8 cellular contexts compared by ENCODE assay signal in the genomic region with DNA sequence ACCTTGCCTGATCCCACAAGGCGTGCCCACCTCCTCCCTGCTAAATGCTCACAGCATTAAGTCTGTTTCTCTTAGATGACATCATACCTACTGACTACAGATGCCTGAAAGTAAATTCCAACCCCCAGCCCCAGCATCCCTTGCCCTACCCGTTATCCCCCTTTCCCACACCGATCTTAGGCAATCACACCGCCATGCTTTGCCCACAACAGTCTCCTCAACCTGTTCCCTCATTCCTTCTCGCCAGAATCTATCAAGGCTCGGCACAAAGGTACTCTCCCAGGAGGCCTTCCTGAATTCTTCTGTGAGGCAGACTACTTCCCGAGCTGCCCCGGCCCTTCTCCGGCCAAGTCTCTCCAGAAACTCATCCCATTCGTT. TPM values are rescaled to one million over a fixed set of nuclear protein-coding genes. Genes with fewer than 3 reads are reported as not detected.
A peak's percentile ranks its signal among the peaks of the same experiment; 100 is the strongest.
DNase-seq lines count a peak whose midpoint lies in the region; ATAC-seq and TF ChIP-seq lines count a peak whose summit lies in the region.

No MANE protein-coding gene starts in this region.

- peak overlapping the region; percentile 97 for H3K4me3 ChIP-seq in Loucy (ENCODE audit: low read length, poor library complexity, severe bottlenecking)
- H3K4me3 ChIP-seq in mesodermal cell (ENCODE audit: extremely low read depth, insufficient read depth, low read length, poor library complexity, severe bottlenecking), result peak overlapping the region; percentile 89

- H3K4me1 ChIP-seq in Loucy (ENCODE audit: insufficient read depth, low read length, poor library complexity, severe bottlenecking) (peaks cover 45% of the 10 kb centered on the region), mesodermal cell (ENCODE audit: control insufficient read depth, insufficient read depth, low read length, poor library complexity, severe bottlenecking) (peaks cover 14% of the 10 kb centered on the region)

- H3K4me2 ChIP-seq in Loucy (ENCODE audit: low read depth, low read length, poor library complexity, severe bottlenecking), result peak overlapping the region; percentile 89

- no peaks in the 10 kb centered on the region for H3K9me2 ChIP-seq in Loucy (replicated peaks; ENCODE audit: low read depth, low read length)

- H4K20me1 ChIP-seq in Loucy (ENCODE audit: insufficient read depth, low read length, poor library complexity, severe bottlenecking), result peaks cover 40% of the 10 kb centered on the region

- H3K36me3 ChIP-seq in Loucy (ENCODE audit: insufficient read depth, low read length), result peaks cover 8% of the 10 kb centered on the region
- peaks cover 34% of the 10 kb centered on the region for H3K36me3 ChIP-seq in mesodermal cell (ENCODE audit: control insufficient read depth, insufficient read depth, low read length)

- no peak for ATAC-seq in HG03095 (IDR thresholded peaks at IDR 0.05; ENCODE audit: unreplicated experiment)

- TF ChIP-seq CTCF in Loucy (conservative IDR thresholded peaks at IDR 0.05; ENCODE audit: low read length), result no peak

- peak; percentile 25 for DNase-seq in DMS53 treated with DMSO at 0.1 percent for 48 hours (lab: John Stamatoyannopoulos, UW; ENCODE audit: unreplicated experiment)
- peak in 3 of 61 donors; percentile 35 to 70 (median 55) for DNase-seq in caudate nucleus (lab: John Stamatoyannopoulos, UW)
- no peak for DNase-seq in activated effector memory CD4-positive, alpha-beta T cell treated with Interleukin-2 at 50 U/mL for 16 hours
- no peak for DNase-seq in NCI-H510A treated with DMSO at 0.1 percent for 48 hours (lab: John Stamatoyannopoulos, UW)
- no peak for DNase-seq in ecto neural progenitor cell (ENCODE audit: low spot score)

- 12 to 17% methylated on average over 10 of the region's 10 CpGs for WGBS in mesodermal cell (ENCODE audit: insufficient coverage in 2 of 2), 2 experiments

- peak overlapping the region; percentile 82 for H3K9ac ChIP-seq in Loucy (ENCODE audit: low read depth, low read length, poor library complexity, severe bottlenecking)

- no peaks in the 10 kb centered on the region; the same call in 1 of the 2 replicates for H3F3A ChIP-seq in Loucy (ENCODE audit: low read depth)

- peak overlapping the region; percentile 98 for H2AFZ ChIP-seq in Loucy (ENCODE audit: low read length)

- H3K79me2 ChIP-seq in Loucy (ENCODE audit: insufficient read depth, low read length), result peaks cover 53% of the 10 kb centered on the region

- peak overlapping the region; percentile 63 for H3K27ac ChIP-seq in caudate nucleus (ENCODE audit: low read depth, low read length)
- peak overlapping the region; percentile 83 for H3K27ac ChIP-seq in mesodermal cell (ENCODE audit: low read depth, low read length, severe bottlenecking)

- no peaks in the 10 kb centered on the region for H3K9me3 ChIP-seq in Loucy (ENCODE audit: insufficient read depth, low read depth, low read length)
- no peaks in the 10 kb centered on the region for H3K9me3 ChIP-seq in mesodermal cell (ENCODE audit: control insufficient read depth, low read length)

- peaks cover 5% of the 10 kb centered on the region for H3K27me3 ChIP-seq in Loucy (ENCODE audit: insufficient read depth, low read length, poor library complexity, severe bottlenecking)

RNA-seq across cellular contexts. Expression of a gene that starts 0.8 kb away (rescaled TPM):
- 214 TPM for polyA plus RNA-seq in mesodermal cell (2013, experiment 1 of 2)
- polyA plus RNA-seq in mesodermal cell (2013, experiment 2 of 2), result 174 TPM
